In genomic region chr2:84931384-84931821, GRCh38 we compare ENCODE assay signal across 11 cellular contexts. TPM values are rescaled to one million over a fixed set of nuclear protein-coding genes. Genes with fewer than 3 reads are reported as not detected.
DNase-seq lines count a peak whose midpoint lies in the region; ATAC-seq, FAIRE-seq and TF ChIP-seq lines count a peak whose summit lies in the region.
"Had no signal": no experiment of that assay in that cellular context is flagged by ENCODE, and none has a peak within 500 bp of the region (broad histone marks: within the 10 kb centered on the region; RNA-seq: fewer than 3 reads in every experiment).

No MANE protein-coding gene starts in this region.

- peaks cover 0 to 5% of the 10 kb centered on the region in 2 donors for H3K36me3 Mint-ChIP-seq in stimulated activated naive B cell treated with anti-CD40 and anti-IgM and Interleukin-4, amounts not matched to agents 10 μg/mL and 1 μg/mL and 100 μg/mL, for 72 hours
- H3K36me3 Mint-ChIP-seq in HFFc6 (ENCODE audit: low read depth), result no peaks in the 10 kb centered on the region

- H3K27me3 ChIP-seq in HepG2 (ENCODE audit: control insufficient read depth in 1 of 2, insufficient read depth in 2 of 2, low read length in 2 of 2) (no peaks in the 10 kb centered on the region), right lobe of liver (no peaks in the 10 kb centered on the region)

- no peaks in the 10 kb centered on the region for H3K27me3 Mint-ChIP-seq in stimulated activated naive B cell treated with anti-CD40 and anti-IgM and Interleukin-4, amounts not matched to agents 10 μg/mL and 1 μg/mL and 100 μg/mL, for 72 hours
- no peaks in the 10 kb centered on the region; the same call in 1 of the 2 replicates for H3K27me3 Mint-ChIP-seq in HFFc6 (ENCODE audit: insufficient read depth)

- no peak overlapping the region for H3K4me3 Mint-ChIP-seq in stimulated activated naive B cell treated with anti-CD40 and anti-IgM and Interleukin-4, amounts not matched to agents 10 μg/mL and 1 μg/mL and 100 μg/mL, for 72 hours
- H3K4me3 Mint-ChIP-seq in HFFc6, result no peak overlapping the region

- no peaks in the 10 kb centered on the region for H3K79me2 ChIP-seq in HepG2 (ENCODE audit: insufficient read depth, low read length)

- TF ChIP-seq RAD21 in HepG2 (CRISPR knock-in tag; IDR thresholded peaks at IDR 0.05), result no peak

- peaks cover 14 to 24% of the 10 kb centered on the region in 2 donors for H3K4me1 Mint-ChIP-seq in stimulated activated naive B cell treated with anti-CD40 and anti-IgM and Interleukin-4, amounts not matched to agents 10 μg/mL and 1 μg/mL and 100 μg/mL, for 72 hours
- peaks cover 20% of the 10 kb centered on the region for H3K4me1 Mint-ChIP-seq in HFFc6 (ENCODE audit: low read depth)

- no peak for DNase-seq in HepG2 (ENCODE audit: low spot score)
- DNase-seq in right lobe of liver, result no peak
- DNase-seq in stimulated activated naive B cell treated with anti-CD40 and anti-IgM and Interleukin-4, amounts not matched to agents 10 μg/mL and 1 μg/mL and 100 μg/mL, for 72 hours, result no peak
- no peak for DNase-seq in HFFc6
- no peak for DNase-seq in RWPE1 (ENCODE audit: low spot score)
- no peak for DNase-seq in NCI-H82 treated with DMSO at 0.1 percent for 48 hours (lab: John Stamatoyannopoulos, UW; ENCODE audit: unreplicated experiment)
- DNase-seq: activated CD4-positive, CD25-positive, alpha-beta regulatory T cell; NCI-H1092 treated with DMSO at 0.1 percent for 48 hours had no signal

- no TSS peak for BruUV-seq in HepG2 (replicated peaks; lab: Mats Ljungman, UMichigan)

- no peaks in the 10 kb centered on the region for H3K9me3 ChIP-seq in HepG2 (ENCODE audit: low read length)
- H3K9me3 ChIP-seq in right lobe of liver, result no peaks in the 10 kb centered on the region

- no peak for TF ChIP-seq POLR2A in HepG2 (IDR thresholded peaks at IDR 0.05; ENCODE audit: insufficient read depth in 1 of 2, low read depth in 2 of 2, low read length in 2 of 2)
- no peak for TF ChIP-seq POLR2A in right lobe of liver (IDR thresholded peaks at IDR 0.05)

- H3K36me3 ChIP-seq in HepG2 (replicated peaks in 1 of 2; ENCODE audit: control insufficient read depth in 1 of 2, insufficient read depth in 2 of 2, low read length in 2 of 2), result no peaks in the 10 kb centered on the region
- no peaks in the 10 kb centered on the region for H3K36me3 ChIP-seq in right lobe of liver

- H3K4me1 ChIP-seq in HepG2 (ENCODE audit: insufficient read depth, low read length) (peaks cover 32% of the 10 kb centered on the region), right lobe of liver (peaks cover 0 to 6% (median under 1%) of the 10 kb centered on the region in 4 donors)

- 0 out of 6 replicates have a peak overlapping the region, but pooled peaks of 1 of the 3 experiments have one; percentile 11 for H3K4me3 ChIP-seq in HepG2 (replicated peaks in 1 of 3; ENCODE audit: insufficient read depth in 1 of 3, low read depth in 2 of 3, low read length in 3 of 3)
- H3K4me3 ChIP-seq in right lobe of liver, result no peak overlapping the region

- 20% methylated on average over 1 of the region's 1 CpG for whole genome bisulfite sequencing in HepG2 (ENCODE audit: low lambda C conversion rate)
- 89% methylated on average over 1 of the region's 1 CpG for WGBS in right lobe of liver (ENCODE audit: insufficient coverage, low coverage, low lambda C conversion rate, missing lambda C conversion rate)

- H3K27ac ChIP-seq in HepG2 (ENCODE audit: extremely low read length, insufficient read depth, low read length), result no peak overlapping the region
- no peak overlapping the region for H3K27ac ChIP-seq in right lobe of liver
- H3K27ac ChIP-seq in RWPE1, result no peak overlapping the region

- no peak overlapping the region for H2AFZ ChIP-seq in HepG2 (ENCODE audit: low read length)

- no peaks in the 10 kb centered on the region for H4K20me1 ChIP-seq in HepG2 (ENCODE audit: insufficient read depth, low read length)

- in situ Hi-C loops in HepG2 (cut with HindIII; ENCODE audit: extremely low pct_ligation_motif_present, low pct_unique_long_range_greater_than_20kb), result no loop called here

- TF ChIP-seq CTCF in HepG2 (CRISPR knock-in tag; IDR thresholded peaks at IDR 0.05), result no peak
- no peak for TF ChIP-seq CTCF in right lobe of liver (IDR thresholded peaks at IDR 0.05)
- no peak for TF ChIP-seq CTCF in HFFc6 (IDR thresholded peaks at IDR 0.05)
- no peak for TF ChIP-seq CTCF in RWPE1 (conservative IDR thresholded peaks at IDR 0.05; ENCODE audit: low read depth)

- H3K9ac ChIP-seq in HepG2 (ENCODE audit: insufficient read depth, low read depth, low read length), result no peak overlapping the region

- no peaks in the 10 kb centered on the region for H3K9me3 Mint-ChIP-seq in stimulated activated naive B cell treated with anti-CD40 and anti-IgM and Interleukin-4, amounts not matched to agents 10 μg/mL and 1 μg/mL and 100 μg/mL, for 72 hours
- no peaks in the 10 kb centered on the region for H3K9me3 Mint-ChIP-seq in HFFc6

- H3K27ac Mint-ChIP-seq in stimulated activated naive B cell treated with anti-CD40 and anti-IgM and Interleukin-4, amounts not matched to agents 10 μg/mL and 1 μg/mL and 100 μg/mL, for 72 hours, result peak overlapping the region; percentile 69
- no peak overlapping the region; the same call in 1 of the 2 replicates for H3K27ac Mint-ChIP-seq in HFFc6

- intact Hi-C loops in HepG2 (cut with micrococcal nuclease; ENCODE audit: unreplicated experiment) (no loop called here), right lobe of liver (cut with DNase I) (no loop called here)

- CTCF ChIA-PET in HepG2 (lab: Yijun Ruan, JAX; ENCODE audit: low intra/inter-chr PET ratio, low total read pairs) (no interaction called here), RWPE1 (lab: Yijun Ruan, JAX) (no interaction called here)

- POLR2A ChIA-PET in HepG2 (lab: Yijun Ruan, JAX), result interaction anchor here (0.9 kb wide), 1 partner anchor 39 kb away, joined by 4 read pairs; no protein-coding TSS in a partner anchor
- POLR2A ChIA-PET in RWPE1 (lab: Yijun Ruan, JAX; ENCODE audit: low non-redundant PET), result no interaction called here

- FAIRE-seq in HepG2 (lab: Jason Lieb, UNC), result no peak

- H3K4me2 ChIP-seq in HepG2 (ENCODE audit: low read depth, low read length), result 0 out of 2 replicates have a peak overlapping the region, but pooled peaks have one; percentile 8

- ATAC-seq in HepG2, result peak; percentile 25; the same call in 1 of the 3 replicates
- no peak for ATAC-seq in right lobe of liver
- ATAC-seq in HG02642 (IDR thresholded peaks at IDR 0.05; ENCODE audit: poor library complexity, unreplicated experiment), result peak; percentile 58
- ATAC-seq in HG03469 (IDR thresholded peaks at IDR 0.05; ENCODE audit: unreplicated experiment), result peak; percentile 49
- ATAC-seq in stimulated activated naive B cell treated with anti-CD40 and anti-IgM and Interleukin-4, amounts not matched to agents 10 μg/mL and 1 μg/mL and 100 μg/mL, for 72 hours (replicated peaks), result no peak
- ATAC-seq: HCT116 had no signal

- TF ChIP-seq EP300 in HepG2 (IDR thresholded peaks at IDR 0.05; ENCODE audit: low read depth in 2 of 2, low read length in 2 of 2) (no peak), HepG2 (CRISPR knock-in tag; IDR thresholded peaks at IDR 0.05; ENCODE audit: borderline replicate concordance) (no peak)

RNA-seq across cellular contexts. Expression of gene TMSB10, which starts 25.9 kb away (rescaled TPM):
- 708 and 754 TPM in 2 replicates for total RNA-seq in HepG2 (2016; rRNA removed; fragmentation: Illumina TruSeq; extraction: Trizol)
- total RNA-seq in HepG2 (2016; cell fraction: cytosol; rRNA removed; fragmentation: Illumina TruSeq; extraction: Trizol; ENCODE audit: low read depth), result 577 and 682 TPM in 2 replicates
- 702 and 711 TPM in 2 replicates for total RNA-seq in HepG2 (2016; cell fraction: insoluble cytoplasmic fraction; rRNA removed; fragmentation: Illumina TruSeq; extraction: Trizol)
- 753 and 798 TPM in 2 replicates for total RNA-seq in HepG2 (2016; cell fraction: membrane; rRNA removed; fragmentation: Illumina TruSeq; extraction: Trizol)
- 206 and 246 TPM in 2 replicates for total RNA-seq in HepG2 (2016; cell fraction: nucleus; rRNA removed; fragmentation: Illumina TruSeq; extraction: Trizol)
- polyA plus RNA-seq in HepG2 (2011; rRNA removed), result 528 and 665 TPM in 2 replicates
- 1,060 and 1,065 TPM in 2 replicates for polyA plus RNA-seq in HepG2 (2011; cell fraction: cytosol; rRNA removed)
- polyA plus RNA-seq in HepG2 (2011; cell fraction: nucleus; rRNA removed), result 311 and 445 TPM in 2 replicates
- polyA plus RNA-seq in HepG2 (2012), result 917 and 1,099 TPM in 2 replicates
- 700 and 865 TPM in 2 replicates for polyA plus RNA-seq in HepG2 (2016; cell fraction: cytosol; fragmentation: Illumina TruSeq; extraction: Trizol; ENCODE audit: low read depth)
- polyA plus RNA-seq in HepG2 (2016; cell fraction: insoluble cytoplasmic fraction; fragmentation: Illumina TruSeq; extraction: Trizol; ENCODE audit: low read depth), result 669 and 773 TPM in 2 replicates
- polyA plus RNA-seq in HepG2 (2016; cell fraction: membrane; fragmentation: Illumina TruSeq; extraction: Trizol; ENCODE audit: low read depth), result 819 and 872 TPM in 2 replicates
- 429 and 431 TPM in 2 replicates for polyA plus RNA-seq in HepG2 (2016; cell fraction: nucleus; fragmentation: Illumina TruSeq; extraction: Trizol; ENCODE audit: insufficient read depth, low read depth)
- 67.4 and 236 TPM in 2 replicates for polyA minus RNA-seq in HepG2 (2011; rRNA and poly(A)+ RNA removed; ENCODE audit: low replicate concordance)
- 123 and 157 TPM in 2 replicates for polyA minus RNA-seq in HepG2 (2011; cell fraction: cytosol; rRNA and poly(A)+ RNA removed)
- polyA minus RNA-seq in HepG2 (2011; cell fraction: nucleus; rRNA and poly(A)+ RNA removed), result 35.6 and 38.8 TPM in 2 replicates
- total RNA-seq in right lobe of liver, result 100 to 1,000 TPM in 5 of 6 experiments, 10 to 100 TPM in 1; 77.3 to 814 (median 270) TPM
- 1,000 to 10,000 TPM; 3,909 to 6,151 (median 5,325) TPM for total RNA-seq in HFFc6 (2021; fragmentation: NEBNext Ultra II Directional; extraction: Animal tissue kit (Norgen Biotek cat#: 25700))

RNA-seq across cellular contexts. Expression of gene KCMF1, which starts 39.6 kb away (rescaled TPM):
- 62.1 and 64.6 TPM in 2 replicates for total RNA-seq in HepG2 (2016; rRNA removed; fragmentation: Illumina TruSeq; extraction: Trizol)
- 70.3 and 83.0 TPM in 2 replicates for total RNA-seq in HepG2 (2016; cell fraction: cytosol; rRNA removed; fragmentation: Illumina TruSeq; extraction: Trizol; ENCODE audit: low read depth)
- 58.7 and 60.0 TPM in 2 replicates for total RNA-seq in HepG2 (2016; cell fraction: insoluble cytoplasmic fraction; rRNA removed; fragmentation: Illumina TruSeq; extraction: Trizol)
- total RNA-seq in HepG2 (2016; cell fraction: membrane; rRNA removed; fragmentation: Illumina TruSeq; extraction: Trizol), result 130 and 138 TPM in 2 replicates
- 26.8 and 30.5 TPM in 2 replicates for total RNA-seq in HepG2 (2016; cell fraction: nucleus; rRNA removed; fragmentation: Illumina TruSeq; extraction: Trizol)
- polyA plus RNA-seq in HepG2 (2011; rRNA removed), result 84.0 and 116 TPM in 2 replicates
- 56.6 and 82.6 TPM in 2 replicates for polyA plus RNA-seq in HepG2 (2011; cell fraction: cytosol; rRNA removed)
- polyA plus RNA-seq in HepG2 (2011; cell fraction: nucleus; rRNA removed), result 32.2 and 32.7 TPM in 2 replicates
- polyA plus RNA-seq in HepG2 (2012), result 88.5 and 102 TPM in 2 replicates
- 102 and 116 TPM in 2 replicates for polyA plus RNA-seq in HepG2 (2016; cell fraction: cytosol; fragmentation: Illumina TruSeq; extraction: Trizol; ENCODE audit: low read depth)
- 68.3 and 73.2 TPM in 2 replicates for polyA plus RNA-seq in HepG2 (2016; cell fraction: insoluble cytoplasmic fraction; fragmentation: Illumina TruSeq; extraction: Trizol; ENCODE audit: low read depth)
- polyA plus RNA-seq in HepG2 (2016; cell fraction: membrane; fragmentation: Illumina TruSeq; extraction: Trizol; ENCODE audit: low read depth), result 124 and 125 TPM in 2 replicates
- polyA plus RNA-seq in HepG2 (2016; cell fraction: nucleus; fragmentation: Illumina TruSeq; extraction: Trizol; ENCODE audit: insufficient read depth, low read depth), result 42.2 and 45.3 TPM in 2 replicates
- polyA minus RNA-seq in HepG2 (2011; rRNA and poly(A)+ RNA removed; ENCODE audit: low replicate concordance), result 60.2 and 78.6 TPM in 2 replicates
- polyA minus RNA-seq in HepG2 (2011; cell fraction: cytosol; rRNA and poly(A)+ RNA removed), result 66.3 and 77.2 TPM in 2 replicates
- polyA minus RNA-seq in HepG2 (2011; cell fraction: nucleus; rRNA and poly(A)+ RNA removed), result 32.3 and 45.8 TPM in 2 replicates
- 10 to 100 TPM; 28.6 to 45.3 (median 35.4) TPM for total RNA-seq in right lobe of liver
- 100 to 1,000 TPM in 4 of 6 experiments, 10 to 100 TPM in 2; 95.7 to 105 (median 101) TPM for total RNA-seq in HFFc6 (2021; fragmentation: NEBNext Ultra II Directional; extraction: Animal tissue kit (Norgen Biotek cat#: 25700))

RNA-seq across cellular contexts. Expression of gene TRABD2A, which starts 50.5 kb away (rescaled TPM):
- total RNA-seq in HepG2 (2016; rRNA removed; fragmentation: Illumina TruSeq; extraction: Trizol) (0.36 TPM in 1 of 2 replicates, not detected in the other), right lobe of liver (1 to 10 TPM in 1 of 6 experiments, under 1 TPM in 4, not detected in 1; 0.20 to 2.4 (median 0.43) TPM)
- not detected in 2 replicates for total RNA-seq in HepG2 (2016; cell fraction: cytosol; rRNA removed; fragmentation: Illumina TruSeq; extraction: Trizol; ENCODE audit: low read depth)
- 0.09 TPM in 1 of 2 replicates, not detected in the other for total RNA-seq in HepG2 (2016; cell fraction: insoluble cytoplasmic fraction; rRNA removed; fragmentation: Illumina TruSeq; extraction: Trizol)
- 0.38 TPM in 1 of 2 replicates, not detected in the other for total RNA-seq in HepG2 (2016; cell fraction: membrane; rRNA removed; fragmentation: Illumina TruSeq; extraction: Trizol)
- 0.34 TPM in 1 of 2 replicates, not detected in the other for total RNA-seq in HepG2 (2016; cell fraction: nucleus; rRNA removed; fragmentation: Illumina TruSeq; extraction: Trizol)
- polyA plus RNA-seq in HepG2 (2011; rRNA removed), result 0.15 and 0.21 TPM in 2 replicates
- polyA plus RNA-seq in HepG2 (2011; cell fraction: cytosol; rRNA removed), result 0.21 TPM in 1 of 2 replicates, not detected in the other
- polyA plus RNA-seq in HepG2 (2011; cell fraction: nucleus; rRNA removed), result 0.12 TPM in 1 of 2 replicates, not detected in the other
- polyA plus RNA-seq in HepG2 (2012), result 0.13 and 0.25 TPM in 2 replicates
- 0.28 TPM in 1 of 2 replicates, not detected in the other for polyA plus RNA-seq in HepG2 (2016; cell fraction: cytosol; fragmentation: Illumina TruSeq; extraction: Trizol; ENCODE audit: low read depth)
- not detected in 2 replicates for polyA plus RNA-seq in HepG2 (2016; cell fraction: insoluble cytoplasmic fraction; fragmentation: Illumina TruSeq; extraction: Trizol; ENCODE audit: low read depth)
- polyA plus RNA-seq in HepG2 (2016; cell fraction: membrane; fragmentation: Illumina TruSeq; extraction: Trizol; ENCODE audit: low read depth), result 0.06 TPM in 1 of 2 replicates, not detected in the other
- not detected in 2 replicates for polyA plus RNA-seq in HepG2 (2016; cell fraction: nucleus; fragmentation: Illumina TruSeq; extraction: Trizol; ENCODE audit: insufficient read depth, low read depth)
- polyA minus RNA-seq in HepG2 (2011; rRNA and poly(A)+ RNA removed; ENCODE audit: low replicate concordance), result 0.16 and 246 TPM in 2 replicates
- polyA minus RNA-seq in HepG2 (2011; cell fraction: cytosol; rRNA and poly(A)+ RNA removed), result not detected in 2 replicates
- polyA minus RNA-seq in HepG2 (2011; cell fraction: nucleus; rRNA and poly(A)+ RNA removed), result 0.50 TPM in 1 of 2 replicates, not detected in the other
- 10 to 100 TPM; 13.5 to 46.2 (median 41.9) TPM for total RNA-seq in HFFc6 (2021; fragmentation: NEBNext Ultra II Directional; extraction: Animal tissue kit (Norgen Biotek cat#: 25700))

Comparison
In these comparisons a context has a peak if more than half of its experiments do, and no peak if none do; other contexts are left out.
1. ATAC-seq: peak in HepG2 (single experiment), HG02642 (single experiment) and HG03469 (single experiment); none in right lobe of liver (0 of 4) and stimulated activated naive B cell treated with anti-CD40 and anti-IgM and Interleukin-4, amounts not matched to agents 10 μg/mL and 1 μg/mL and 100 μg/mL, for 72 hours (0 of 2).
2. RNA of gene TRABD2A, which starts 50.5 kb away (total RNA-seq): 13.5 to 46.2 TPM in HFFc6; 0.20 to 2.4 TPM in right lobe of liver and 0.09 to 0.38 TPM in HepG2; every median in the first group is over 4 times any median in the second.